Comparison of ENCODE assay signal across 9 cellular contexts in genomic region chr15:52379395-52380111, GRCh38.
DNase-seq lines count a peak whose midpoint lies in the region; ATAC-seq and TF ChIP-seq lines count a peak whose summit lies in the region.
"Had no signal": no experiment of that assay in that cellular context is flagged by ENCODE, and none has a peak within 500 bp of the region (broad histone marks: within the 10 kb centered on the region; RNA-seq: fewer than 3 reads in every experiment).

No MANE protein-coding gene starts in this region.

- H3K27me3 Mint-ChIP-seq in nephron progenitor cell (ENCODE audit: low read depth, poor library complexity), result peaks cover 6% of the 10 kb centered on the region
- peaks cover 0 to 2% (median 2%) of the 10 kb centered on the region in 3 donors for H3K27me3 Mint-ChIP-seq in immature natural killer cell (ENCODE audit: low read depth in 3 of 3)

- H3K9me3 Mint-ChIP-seq in nephron progenitor cell (no peaks in the 10 kb centered on the region), immature natural killer cell (no peaks in the 10 kb centered on the region)

- ATAC-seq in activated CD4-positive, CD25-positive, alpha-beta regulatory T cell treated with anti-CD3 and anti-CD28 coated beads, Interleukin-2, amount 50 U/mL, for 24 hours, result peak; percentile 62 to 70
- peak; percentile 65 for ATAC-seq in GM21381 (IDR thresholded peaks at IDR 0.05; ENCODE audit: unreplicated experiment)
- ATAC-seq in HG03175 (IDR thresholded peaks at IDR 0.05; ENCODE audit: unreplicated experiment), result peak; percentile 71

- peaks cover 46% of the 10 kb centered on the region for H3K36me3 Mint-ChIP-seq in nephron progenitor cell (ENCODE audit: low read depth)
- H3K36me3 Mint-ChIP-seq in immature natural killer cell, result peaks cover 48 to 75% (median 54%) of the 10 kb centered on the region in 3 donors

- H3K4me3 Mint-ChIP-seq in nephron progenitor cell, result no peak overlapping the region
- no peak overlapping the region for H3K4me3 Mint-ChIP-seq in immature natural killer cell

- TF ChIP-seq CTCF in nephron progenitor cell (IDR thresholded peaks at IDR 0.05), result no peak

- no peak for DNase-seq in activated CD4-positive, CD25-positive, alpha-beta regulatory T cell (lab: John Stamatoyannopoulos, UW)
- DNase-seq in nephron progenitor cell, result no peak
- no peak for DNase-seq in hepatic stellate cell (ENCODE audit: low spot score)
- no peak for DNase-seq in immature natural killer cell
- no peak for DNase-seq in NCI-H2029 (lab: John Stamatoyannopoulos, UW)
- DNase-seq: SW 1271 had no signal

- peak overlapping the region; percentile 33 for H3K27ac Mint-ChIP-seq in nephron progenitor cell
- peak overlapping the region in 3 of 6 donors; percentile 17 to 55 (median 46) for H3K27ac Mint-ChIP-seq in immature natural killer cell

- H3K4me1 Mint-ChIP-seq in nephron progenitor cell, result no peaks in the 10 kb centered on the region
- no peaks in the 10 kb centered on the region for H3K4me1 Mint-ChIP-seq in immature natural killer cell
